1 cellular context compared by ENCODE assay signal in the genomic region with DNA sequence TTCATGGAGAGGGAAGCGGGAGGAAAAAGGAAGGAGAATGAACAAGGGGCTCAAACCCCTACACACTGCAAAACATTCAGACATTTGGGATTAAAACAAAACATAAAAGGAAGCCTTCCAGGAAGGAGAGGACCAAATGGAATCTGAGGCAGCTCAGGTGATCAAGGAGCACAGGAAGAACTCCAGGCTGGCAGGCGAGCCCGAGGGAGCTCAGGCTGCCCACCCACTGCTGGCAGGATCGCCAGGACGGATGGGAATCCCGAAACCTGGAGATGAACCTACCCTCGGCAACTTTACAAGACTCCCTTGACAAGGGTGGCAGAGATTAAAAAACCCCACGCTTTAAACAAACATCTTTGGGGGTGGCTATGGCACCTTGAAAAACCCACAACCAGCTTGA.
TF ChIP-seq lines count a peak whose summit lies in the region.

No MANE protein-coding gene starts in this region.

TF ChIP-seq in IMR-90, 13 proteins besides CTCF, POLR2A, EP300 and RAD21:
- TF ChIP-seq FOS (IDR thresholded peaks at IDR 0.05; ENCODE audit: low read depth, low read length) (no peak), RCOR1 (IDR thresholded peaks at IDR 0.05; ENCODE audit: insufficient replicate concordance, low read length) (no peak), MAZ (IDR thresholded peaks at IDR 0.05; ENCODE audit: borderline replicate concordance, low read depth, low read length) (no peak), CEBPB (IDR thresholded peaks at IDR 0.05; ENCODE audit: low read depth, low read length) (no peak), NFE2L2 (IDR thresholded peaks at IDR 0.05; ENCODE audit: low read depth, low read length) (no peak), CHD1 (IDR thresholded peaks at IDR 0.05; ENCODE audit: low read depth, low read length) (no peak), RFX5 (IDR thresholded peaks at IDR 0.05; ENCODE audit: low read depth, low read length) (no peak), BHLHE40 (IDR thresholded peaks at IDR 0.05; ENCODE audit: low read depth, low read length) (no peak), MXI1 (IDR thresholded peaks at IDR 0.05; ENCODE audit: borderline replicate concordance, low read depth, low read length) (no peak), MAFK (IDR thresholded peaks at IDR 0.05; ENCODE audit: low read depth, low read length) (no peak), SMC3 (IDR thresholded peaks at IDR 0.05; ENCODE audit: low read depth, low read length) (no peak)
- TF ChIP-seq, protein P1, sequence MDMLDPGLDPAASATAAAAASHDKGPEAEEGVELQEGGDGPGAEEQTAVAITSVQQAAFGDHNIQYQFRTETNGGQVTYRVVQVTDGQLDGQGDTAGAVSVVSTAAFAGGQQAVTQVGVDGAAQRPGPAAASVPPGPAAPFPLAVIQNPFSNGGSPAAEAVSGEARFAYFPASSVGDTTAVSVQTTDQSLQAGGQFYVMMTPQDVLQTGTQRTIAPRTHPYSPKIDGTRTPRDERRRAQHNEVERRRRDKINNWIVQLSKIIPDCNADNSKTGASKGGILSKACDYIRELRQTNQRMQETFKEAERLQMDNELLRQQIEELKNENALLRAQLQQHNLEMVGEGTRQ (IDR thresholded peaks at IDR 0.05; ENCODE audit: low read depth, low read length) = no peak
- TF ChIP-seq, protein P2, sequence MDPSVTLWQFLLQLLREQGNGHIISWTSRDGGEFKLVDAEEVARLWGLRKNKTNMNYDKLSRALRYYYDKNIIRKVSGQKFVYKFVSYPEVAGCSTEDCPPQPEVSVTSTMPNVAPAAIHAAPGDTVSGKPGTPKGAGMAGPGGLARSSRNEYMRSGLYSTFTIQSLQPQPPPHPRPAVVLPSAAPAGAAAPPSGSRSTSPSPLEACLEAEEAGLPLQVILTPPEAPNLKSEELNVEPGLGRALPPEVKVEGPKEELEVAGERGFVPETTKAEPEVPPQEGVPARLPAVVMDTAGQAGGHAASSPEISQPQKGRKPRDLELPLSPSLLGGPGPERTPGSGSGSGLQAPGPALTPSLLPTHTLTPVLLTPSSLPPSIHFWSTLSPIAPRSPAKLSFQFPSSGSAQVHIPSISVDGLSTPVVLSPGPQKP (IDR thresholded peaks at IDR 0.05; ENCODE audit: borderline replicate concordance, low read depth, low read length) = no peak
